Comparison of ENCODE assay signal across 17 cellular contexts in the genomic region with DNA sequence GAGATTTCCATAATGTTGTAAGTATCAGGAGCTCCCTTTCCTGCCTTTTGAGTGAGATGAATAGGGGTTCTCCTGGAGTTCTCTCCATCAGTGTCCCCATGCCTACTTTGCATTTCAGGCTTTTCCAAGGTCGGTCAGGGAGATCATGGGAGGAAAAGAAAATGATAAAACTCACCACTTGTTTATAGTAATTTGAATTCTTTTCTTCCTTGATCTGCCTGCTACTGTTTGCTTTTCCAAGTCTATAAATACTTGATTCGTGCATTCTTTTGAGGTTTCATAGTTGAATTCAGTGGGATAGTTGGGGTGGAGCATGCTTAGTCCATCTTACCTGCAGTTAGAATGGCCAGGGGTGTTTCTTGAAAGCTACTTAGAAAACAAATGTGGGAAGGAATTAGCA. TPM values are rescaled to one million over a fixed set of nuclear protein-coding genes. Genes with fewer than 3 reads are reported as not detected.
A peak's percentile ranks its signal among the peaks of the same experiment; 100 is the strongest.
DNase-seq lines count a peak whose midpoint lies in the region; ATAC-seq, FAIRE-seq and TF ChIP-seq lines count a peak whose summit lies in the region.
"Had no signal": no experiment of that assay in that cellular context is flagged by ENCODE, and none has a peak within 500 bp of the region (broad histone marks: within the 10 kb centered on the region; RNA-seq: fewer than 3 reads in every experiment).

No MANE protein-coding gene starts in this region.

- H3K9me3 Mint-ChIP-seq in HFFc6 (peaks cover 3% of the 10 kb centered on the region; the same call in 1 of the 2 replicates), astrocyte (ENCODE audit: unreplicated experiment) (no peaks in the 10 kb centered on the region)

- H3K23ac ChIP-seq in mesenchymal stem cell (ENCODE audit: low read length in 2 of 2) = no peak overlapping the region

- in situ Hi-C loops in transverse colon (cut with MboI; ENCODE audit: low pct_ligation_motif_present in 1 of 4, low pct_unique_long_range_greater_than_20kb in 1 of 4, low sequenced_read_pairs in 3 of 4) = no loop called here

- no peaks in the 10 kb centered on the region for H3K27me3 ChIP-seq in astrocyte (ENCODE audit: insufficient read depth, low read length)
- H3K27me3 ChIP-seq in transverse colon = no peaks in the 10 kb centered on the region
- no peaks in the 10 kb centered on the region for H3K27me3 ChIP-seq in mesenchymal stem cell (ENCODE audit: control insufficient read depth in 1 of 2, insufficient read depth in 1 of 2, low read length in 2 of 2)
- H3K27me3 ChIP-seq: BLaER1 had no signal

- peak; percentile 49 for ATAC-seq in mucosa of descending colon
- no peak for ATAC-seq in GM19351 (IDR thresholded peaks at IDR 0.05; ENCODE audit: unreplicated experiment)
- no peak for ATAC-seq in HG03378 (IDR thresholded peaks at IDR 0.05; ENCODE audit: unreplicated experiment)

- H2AK5ac ChIP-seq in mesenchymal stem cell (ENCODE audit: low read length, severe bottlenecking) = no peak overlapping the region

- H3K36me3 ChIP-seq in astrocyte (ENCODE audit: insufficient read depth, low read length) = no peaks in the 10 kb centered on the region
- H3K36me3 ChIP-seq in mucosa of descending colon (ENCODE audit: low read depth) = no peaks in the 10 kb centered on the region
- H3K36me3 ChIP-seq in transverse colon = peaks cover 0 to 12% (median 0%) of the 10 kb centered on the region in 4 donors
- H3K36me3 ChIP-seq in mesenchymal stem cell (ENCODE audit: control insufficient read depth in 1 of 2, insufficient read depth in 2 of 2, low read depth in 1 of 2, low read length in 2 of 2) = peaks cover 8 to 9% of the 10 kb centered on the region in 2 experiments
- H3K36me3 ChIP-seq: BLaER1 had no signal

- H3K27me3 Mint-ChIP-seq in HFFc6 (ENCODE audit: insufficient read depth) = peaks cover 2% of the 10 kb centered on the region; the same call in 1 of the 2 replicates
- no peaks in the 10 kb centered on the region for H3K27me3 Mint-ChIP-seq in astrocyte (ENCODE audit: low read depth, unreplicated experiment)
- H3K27me3 Mint-ChIP-seq: CD8-positive, alpha-beta memory T cell had no signal

- H3K27ac ChIP-seq in astrocyte (ENCODE audit: low read depth, low read length) = peak overlapping the region; percentile 3
- H3K27ac ChIP-seq in transverse colon = peak overlapping the region; percentile 20 to 72 (median 41)
- H3K27ac ChIP-seq in mesenchymal stem cell (ENCODE audit: low read length, poor library complexity, severe bottlenecking) = no peak overlapping the region
- H3K27ac ChIP-seq: BLaER1, KMS-11 had no signal

- TF ChIP-seq EP300 in transverse colon (IDR thresholded peaks at IDR 0.05; ENCODE audit: low read depth) = no peak

- no peak overlapping the region for H2BK12ac ChIP-seq in mesenchymal stem cell (ENCODE audit: low read length in 2 of 2)

- H4K91ac ChIP-seq in mesenchymal stem cell (ENCODE audit: low read length) = no peak overlapping the region

- peaks cover 8% of the 10 kb centered on the region for H3K4me1 ChIP-seq in astrocyte (ENCODE audit: insufficient read depth, low read length)
- peaks cover 13% of the 10 kb centered on the region for H3K4me1 ChIP-seq in mucosa of descending colon (ENCODE audit: low read depth)
- H3K4me1 ChIP-seq in transverse colon = peaks cover 0 to 32% (median 24%) of the 10 kb centered on the region in 4 donors
- H3K4me1 ChIP-seq in mesenchymal stem cell (ENCODE audit: control insufficient read depth, insufficient read depth, low read depth, low read length) = peaks cover 1% of the 10 kb centered on the region
- H3K4me1 ChIP-seq: BLaER1, Caco-2 had no signal

- DNase-seq in HFFc6 (no peak), astrocyte (ENCODE audit: low read depth) (peak; percentile 20), mucosa of descending colon (no peak), transverse colon (no peak), mesenchymal stem cell (no peak)
- no peak for DNase-seq in stimulated activated CD4-positive, alpha-beta T cell treated with anti-CD3 and anti-CD28 coated beads, Interleukin-4, amount 100 ng/mL, for 4 hours
- DNase-seq: AML-193; Caco-2; CD8-positive, alpha-beta memory T cell; DND-41; GF-D8; GOT3; H9 had no signal

- no peak overlapping the region for H3K4ac ChIP-seq in mesenchymal stem cell (ENCODE audit: low read depth in 1 of 2, low read length in 2 of 2)

- TF ChIP-seq POLR2A in transverse colon (IDR thresholded peaks at IDR 0.05) = no peak

- H3K9me3 ChIP-seq in astrocyte (ENCODE audit: insufficient read depth, low read depth, low read length) (no peaks in the 10 kb centered on the region), mucosa of descending colon (no peaks in the 10 kb centered on the region), transverse colon (no peaks in the 10 kb centered on the region), mesenchymal stem cell (ENCODE audit: control insufficient read depth, low read length) (peaks cover 8% of the 10 kb centered on the region)

- H3K4me2 ChIP-seq in astrocyte (ENCODE audit: low read length) (peak overlapping the region; percentile 8), mesenchymal stem cell (ENCODE audit: low read length, poor library complexity, severe bottlenecking) (no peak overlapping the region)
- H3K4me2 ChIP-seq: BLaER1, KMS-11 had no signal

- H3K18ac ChIP-seq in mesenchymal stem cell (ENCODE audit: low read depth in 1 of 2, low read length in 2 of 2) = no peak overlapping the region

- no peak for FAIRE-seq in astrocyte (lab: Jason Lieb, UNC)

- no peak overlapping the region for H2BK120ac ChIP-seq in mesenchymal stem cell (ENCODE audit: low read depth, low read length)

- intact Hi-C loops in mucosa of descending colon (cut with DNase I, micrococcal nuclease) (no loop called here), transverse colon (cut with DNase I; ENCODE audit: low total_unique reads) (no loop called here)

- H3K4me3 ChIP-seq in astrocyte (ENCODE audit: insufficient read depth, low read depth, low read length) (no peak overlapping the region), mucosa of descending colon (no peak overlapping the region), transverse colon (no peak overlapping the region), mesenchymal stem cell (ENCODE audit: insufficient read depth in 1 of 2, low read depth in 1 of 2, low read length in 2 of 2) (no peak overlapping the region)
- H3K4me3 ChIP-seq: BLaER1 had no signal

- WGBS in transverse colon (ENCODE audit: low coverage in 1 of 2), 2 donors = 38 to 46% methylated on average over 1 to 2 of the region's 2 CpGs
- 79% methylated on average over 1 of the region's 2 CpGs for WGBS in mesenchymal stem cell

- no peak overlapping the region for H2BK5ac ChIP-seq in mesenchymal stem cell (ENCODE audit: low read depth, low read length, poor library complexity, severe bottlenecking)

- H3K9ac ChIP-seq in astrocyte (ENCODE audit: low read length) (no peak overlapping the region), mesenchymal stem cell (ENCODE audit: low read length) (no peak overlapping the region)
- H3K9ac ChIP-seq: BLaER1, KMS-11 had no signal

- H3K36me3 Mint-ChIP-seq in HFFc6 (ENCODE audit: low read depth) (peaks cover 36% of the 10 kb centered on the region), astrocyte (ENCODE audit: low read depth, unreplicated experiment) (peaks cover 4% of the 10 kb centered on the region)

- H2AFZ ChIP-seq in astrocyte (ENCODE audit: low read depth, low read length) = no peak overlapping the region
- no peak overlapping the region for H2AFZ ChIP-seq in mesenchymal stem cell (ENCODE audit: low read depth, low read length)

- H3K79me1 ChIP-seq in mesenchymal stem cell (replicated peaks; ENCODE audit: low read length, poor library complexity, severe bottlenecking) = peaks cover 26% of the 10 kb centered on the region

- no peak overlapping the region for H3K14ac ChIP-seq in mesenchymal stem cell (ENCODE audit: low read length in 2 of 2)

- H3K27ac Mint-ChIP-seq in HFFc6 (peak overlapping the region; percentile 6; the same call in 1 of the 2 replicates), astrocyte (ENCODE audit: unreplicated experiment) (peak overlapping the region; percentile 89)
- H3K27ac Mint-ChIP-seq: CD8-positive, alpha-beta memory T cell had no signal

- H2BK15ac ChIP-seq in mesenchymal stem cell (ENCODE audit: low read depth, poor library complexity, severe bottlenecking) = no peak overlapping the region

- peak overlapping the region; percentile 18; the same call in 1 of the 2 replicates for H3K4me3 Mint-ChIP-seq in HFFc6
- H3K4me3 Mint-ChIP-seq in astrocyte (ENCODE audit: unreplicated experiment) = peak overlapping the region; percentile 31
- H3K4me3 Mint-ChIP-seq: CD8-positive, alpha-beta memory T cell; H9 had no signal

- H4K20me1 ChIP-seq in astrocyte (ENCODE audit: insufficient read depth, low read length) = no peaks in the 10 kb centered on the region
- H4K20me1 ChIP-seq: BLaER1 had no signal

- TF ChIP-seq CTCF in HFFc6 (IDR thresholded peaks at IDR 0.05) (no peak), astrocyte (IDR thresholded peaks at IDR 0.05; ENCODE audit: insufficient read depth, low read depth, low read length) (no peak), mucosa of descending colon (IDR thresholded peaks at IDR 0.05) (no peak), transverse colon (IDR thresholded peaks at IDR 0.05) (no peak)

- no peak overlapping the region for H4K8ac ChIP-seq in mesenchymal stem cell (ENCODE audit: low read length)

- peaks cover 3% of the 10 kb centered on the region for H3K79me2 ChIP-seq in astrocyte (ENCODE audit: insufficient read depth, low read length)

- H3K4me1 Mint-ChIP-seq in HFFc6 (ENCODE audit: low read depth) (peaks cover 32% of the 10 kb centered on the region), astrocyte (ENCODE audit: low read depth, unreplicated experiment) (peaks cover 29% of the 10 kb centered on the region)

RNA-seq across cellular contexts. Expression of a gene that starts 51.5 kb away (rescaled TPM):
- 10 to 100 TPM; 12.9 to 16.9 (median 14.7) TPM for total RNA-seq in HFFc6 (2021; fragmentation: NEBNext Ultra II Directional; extraction: Animal tissue kit (Norgen Biotek cat#: 25700))
- 11.3 and 13.9 TPM in 2 replicates for total RNA-seq in astrocyte
- total RNA-seq in mucosa of descending colon = 10 to 100 TPM; 55.7 to 98.6 (median 70.5) TPM
- total RNA-seq in transverse colon = 10 to 100 TPM; 13.1 to 87.8 (median 74.6) TPM
- 16.8 TPM for polyA plus RNA-seq in mesenchymal stem cell (2013, experiment 1 of 2)
- polyA plus RNA-seq in mesenchymal stem cell (2013, experiment 2 of 2) = 15.4 TPM
